In the genomic region with DNA sequence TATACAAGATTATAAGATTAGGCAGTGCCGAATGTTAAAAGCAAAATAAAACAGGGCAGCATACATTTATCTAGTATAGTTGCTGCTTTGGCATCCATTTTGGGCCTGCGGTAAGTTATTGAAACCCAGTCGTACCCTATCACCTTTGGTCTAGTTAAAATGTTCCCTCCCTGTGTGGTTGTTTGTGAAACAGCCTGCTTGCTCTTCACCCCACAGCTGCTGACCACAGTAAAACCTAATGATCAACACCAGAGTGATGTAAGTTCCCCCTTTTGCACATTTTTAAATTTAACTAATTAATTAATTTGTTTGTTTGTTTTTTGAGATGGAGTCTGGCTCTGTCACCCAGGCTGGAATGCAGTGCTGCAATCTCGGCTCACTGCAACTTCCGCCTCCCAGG, we compare ENCODE assay signal across 16 cellular contexts. TPM values are rescaled to one million over a fixed set of nuclear protein-coding genes. Genes with fewer than 3 reads are reported as not detected.
DNase-seq lines count a peak whose midpoint lies in the region; ATAC-seq, FAIRE-seq and TF ChIP-seq lines count a peak whose summit lies in the region.
"Had no signal": no experiment of that assay in that cellular context is flagged by ENCODE, and none has a peak within 500 bp of the region (broad histone marks: within the 10 kb centered on the region; RNA-seq: fewer than 3 reads in every experiment).

No MANE protein-coding gene starts in this region.

- WGBS in psoas muscle, 3 donors: 90% methylated on average over 5 of the region's 5 CpGs

- H3K4me1 ChIP-seq in psoas muscle (no peaks in the 10 kb centered on the region), kidney (ENCODE audit: control insufficient read depth in 1 of 2, insufficient read depth in 1 of 2, low read depth in 1 of 2, low read length in 2 of 2) (no peaks in the 10 kb centered on the region)

- no peaks in the 10 kb centered on the region for H3K27me3 ChIP-seq in psoas muscle (ENCODE audit: insufficient read depth in 3 of 3, low read length in 2 of 3)

- no peaks in the 10 kb centered on the region for H3K9me3 ChIP-seq in psoas muscle
- H3K9me3 ChIP-seq in kidney (ENCODE audit: control insufficient read depth in 1 of 2, low read length in 2 of 2): no peaks in the 10 kb centered on the region

- DNase-seq in GM12865 (ENCODE audit: low read depth) (peak; percentile 61), MV-4-11 (lab: John Stamatoyannopoulos, UW) (peak; percentile 60), psoas muscle (no peak), DMS79 treated with DMSO at 0.1 percent for 48 hours (lab: John Stamatoyannopoulos, UW) (no peak), GM12891 (ENCODE audit: insufficient read length, low spot score) (no peak), kidney (no peak)
- DNase-seq: activated naive CD4-positive, alpha-beta T cell treated with anti-CD3 and anti-CD28 coated beads for 36 hours; DMS 273 treated with DMSO at 0.1 percent for 48 hours; endodermal cell; NCI-H226; stimulated activated CD8-positive, alpha-beta memory T cell treated with anti-CD3 and anti-CD28 coated beads, Interleukin-4, amount 100 ng/mL, for 48 hours had no signal

- TF ChIP-seq CTCF in GM12865 (IDR thresholded peaks at IDR 0.05; ENCODE audit: insufficient read depth, low read depth, low read length, missing control alignments): no peak
- no peak for TF ChIP-seq CTCF in psoas muscle (IDR thresholded peaks at IDR 0.05)
- no peak for TF ChIP-seq CTCF in kidney (IDR thresholded peaks at IDR 0.05; ENCODE audit: borderline replicate concordance, extremely low read depth, insufficient read depth)

- no peak overlapping the region for H3K9ac ChIP-seq in kidney (ENCODE audit: low read length in 2 of 2)

- H3K4me3 ChIP-seq in GM12865 (ENCODE audit: low read depth, low read length) (no peak overlapping the region), psoas muscle (no peak overlapping the region), kidney (ENCODE audit: low read length in 2 of 2) (no peak overlapping the region)

- H3K36me3 ChIP-seq in psoas muscle (ENCODE audit: insufficient read depth in 1 of 2, low read depth in 1 of 2) (no peaks in the 10 kb centered on the region), kidney (ENCODE audit: control insufficient read depth in 1 of 2, insufficient read depth in 2 of 2, low read length in 2 of 2) (no peaks in the 10 kb centered on the region)

- intact Hi-C loops in psoas muscle (cut with DNase I): no loop called here
- intact Hi-C loops in kidney (cut with DNase I): no loop called here

- no peak for TF ChIP-seq POLR2A in GM12891 (IDR thresholded peaks at IDR 0.05; ENCODE audit: low read depth, low read length)

- peak; percentile 46 for ATAC-seq in GM19452 (IDR thresholded peaks at IDR 0.05; ENCODE audit: unreplicated experiment)
- peak; percentile 29 for ATAC-seq in HG02885 (IDR thresholded peaks at IDR 0.05; ENCODE audit: poor library complexity, unreplicated experiment)
- ATAC-seq in psoas muscle: no peak

- H3K27ac ChIP-seq in psoas muscle (no peak overlapping the region), kidney (ENCODE audit: low read depth in 2 of 2, low read length in 2 of 2) (no peak overlapping the region)

- FAIRE-seq in GM12891 (lab: Jason Lieb, UNC) (no peak), kidney (lab: Jason Lieb, UNC) (no peak)
- FAIRE-seq: bronchial epithelial cell, H1, keratinocyte had no signal

TF ChIP-seq in GM12891, 5 proteins besides CTCF, POLR2A, EP300 and RAD21:
- TF ChIP-seq SPI1 (IDR thresholded peaks at IDR 0.05; ENCODE audit: low read depth, low read length) (no peak), TAF1 (IDR thresholded peaks at IDR 0.05; ENCODE audit: low read depth, low read length) (no peak), PAX5 (IDR thresholded peaks at IDR 0.05; ENCODE audit: insufficient read depth, low read length, severe bottlenecking) (no peak), POU2F2 (IDR thresholded peaks at IDR 0.05; ENCODE audit: low read depth, low read length) (no peak), POLR2AphosphoS5 (IDR thresholded peaks at IDR 0.05; ENCODE audit: low read depth, low read length) (no peak)

RNA-seq across cellular contexts. Expression of a gene that starts 50.3 kb away (rescaled TPM):
- 10 to 100 TPM; 15.5 to 33.2 (median 23.4) TPM for total RNA-seq in psoas muscle
- 10 to 100 TPM; 22.0 to 50.2 (median 27.3) TPM for polyA plus RNA-seq in psoas muscle
- 41.0 TPM for polyA plus RNA-seq in GM12891 (2012; ENCODE audit: low read depth, missing spikeins)
- total RNA-seq in kidney: 153 TPM
- 73.5 TPM for polyA plus RNA-seq in kidney (ENCODE audit: insufficient read depth, low read depth, low replicate concordance)

Comparison
In these comparisons a context has a peak if more than half of its experiments do, and no peak if none do; other contexts are left out.
1. DNase-seq: peak in GM12865 (single experiment) and MV-4-11 (single experiment); none in psoas muscle (0 of 2), DMS79 treated with DMSO at 0.1 percent for 48 hours (single experiment), GM12891 (single experiment) and kidney (single experiment).
2. ATAC-seq: peak in GM19452 (single experiment) and HG02885 (single experiment); none in psoas muscle (0 of 4).